ENCODE assay signal across 17 cellular contexts in the genomic region with DNA sequence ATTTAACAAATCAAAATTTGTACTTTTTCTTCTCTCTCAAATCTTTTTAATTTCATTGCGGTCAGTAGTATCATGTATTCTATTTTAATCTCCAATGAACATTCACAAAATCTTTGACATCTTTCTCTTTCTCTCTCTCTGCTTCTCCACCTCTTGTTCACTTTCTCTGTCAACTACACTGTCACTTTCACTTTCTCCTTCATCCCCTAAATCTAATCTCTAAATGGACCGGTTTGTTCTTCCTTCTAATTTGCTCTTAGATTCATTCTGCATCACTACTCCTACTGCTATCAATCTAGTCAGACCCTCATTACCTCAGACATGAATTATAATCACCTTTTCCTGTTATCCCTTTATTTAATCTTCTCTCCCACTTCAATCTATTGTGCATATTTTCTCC. TPM values are rescaled to one million over a fixed set of nuclear protein-coding genes. Genes with fewer than 3 reads are reported as not detected.
A peak's percentile ranks its signal among the peaks of the same experiment; 100 is the strongest.
DNase-seq lines count a peak whose midpoint lies in the region; ATAC-seq and TF ChIP-seq lines count a peak whose summit lies in the region.
"Had no signal": no experiment of that assay in that cellular context is flagged by ENCODE, and none has a peak within 500 bp of the region (broad histone marks: within the 10 kb centered on the region; RNA-seq: fewer than 3 reads in every experiment).

No MANE protein-coding gene starts in this region.

- intact Hi-C loops in activated CD4-positive, alpha-beta T cell treated with anti-CD3 and anti-CD28 coated beads, Interleukin-2, amount 10 ng/mL, durations not matched to agents 24 days and 14 days (cut with micrococcal nuclease) = no loop called here
- intact Hi-C loops in activated CD4-positive, alpha-beta T cell treated with anti-CD3 and anti-CD28 coated beads for 36 hours (cut with DNase I, micrococcal nuclease) = no loop called here
- intact Hi-C loops in PC-9 (cut with micrococcal nuclease; ENCODE audit: unreplicated experiment) = no loop called here
- intact Hi-C loops in naive thymus-derived CD4-positive, alpha-beta T cell (cut with micrococcal nuclease) = no loop called here

- H3F3A ChIP-seq in GM23248 (ENCODE audit: insufficient read depth) (no peaks in the 10 kb centered on the region), PC-9 (ENCODE audit: insufficient read depth, low read depth) (no peaks in the 10 kb centered on the region)

- H3K9me2 ChIP-seq in GM23248 (ENCODE audit: insufficient read depth) = no peaks in the 10 kb centered on the region
- H3K9me2 ChIP-seq in PC-9 (ENCODE audit: insufficient read depth) = 0 out of 2 replicates have a peak, but pooled peaks cover 4% of the 10 kb centered on the region

- H3K27me3 ChIP-seq in GM23248 (replicated peaks; ENCODE audit: insufficient read depth) = no peaks in the 10 kb centered on the region
- no peaks in the 10 kb centered on the region for H3K27me3 ChIP-seq in PC-9 (ENCODE audit: insufficient read depth, low read depth)
- H3K27me3 ChIP-seq in naive thymus-derived CD4-positive, alpha-beta T cell (ENCODE audit: control insufficient read depth in 2 of 2, insufficient read depth in 2 of 2, low read length in 2 of 2) = no peaks in the 10 kb centered on the region
- H3K27me3 ChIP-seq: upper lobe of right lung had no signal

- no peaks in the 10 kb centered on the region for H3K4me1 ChIP-seq in GM23248 (ENCODE audit: insufficient read depth)
- no peaks in the 10 kb centered on the region for H3K4me1 ChIP-seq in PC-9 (replicated peaks; ENCODE audit: insufficient read depth)
- no peaks in the 10 kb centered on the region for H3K4me1 ChIP-seq in naive thymus-derived CD4-positive, alpha-beta T cell (ENCODE audit: control insufficient read depth in 2 of 2, insufficient read depth in 2 of 2, low read length in 2 of 2)
- H3K4me1 ChIP-seq: parathyroid adenoma, upper lobe of right lung had no signal

- H3K9me3 ChIP-seq in GM23248 (ENCODE audit: low read depth) (no peaks in the 10 kb centered on the region), PC-9 (ENCODE audit: insufficient read depth, low read depth) (no peaks in the 10 kb centered on the region)
- H3K9me3 ChIP-seq in naive thymus-derived CD4-positive, alpha-beta T cell (ENCODE audit: control insufficient read depth in 2 of 3, low read length in 3 of 3) = no peaks in the 10 kb centered on the region
- H3K9me3 ChIP-seq: upper lobe of right lung had no signal

- H3K79me2 ChIP-seq in GM23248 (ENCODE audit: insufficient read depth) (no peaks in the 10 kb centered on the region), PC-9 (ENCODE audit: low read depth) (no peaks in the 10 kb centered on the region)
- H3K79me2 ChIP-seq: parathyroid adenoma had no signal

- H3K4me3 ChIP-seq in GM23248 (no peak overlapping the region), PC-9 (no peak overlapping the region)
- no peak overlapping the region for H3K4me3 ChIP-seq in naive thymus-derived CD4-positive, alpha-beta T cell (ENCODE audit: low read length)
- H3K4me3 ChIP-seq: lung, upper lobe of right lung had no signal

- POLR2A ChIA-PET in activated CD4-positive, alpha-beta T cell treated with anti-CD3 and anti-CD28 coated beads for 36 hours (lab: Charles Lee) = no interaction called here
- POLR2A ChIA-PET in PC-9 (lab: Charles Lee; ENCODE audit: unreplicated experiment) = no interaction called here
- POLR2A ChIA-PET in naive thymus-derived CD4-positive, alpha-beta T cell (lab: Charles Lee) = no interaction called here

- no TSS peak for BruUV-seq in PC-9 (replicated peaks; lab: Mats Ljungman, UMichigan)

- H2AFZ ChIP-seq in GM23248 = peak overlapping the region; percentile 15; the same call in 1 of the 2 replicates
- peak overlapping the region; percentile 62; the same call in 1 of the 2 replicates for H2AFZ ChIP-seq in PC-9
- H2AFZ ChIP-seq: parathyroid adenoma had no signal

- H3K36me3 ChIP-seq in GM23248 (ENCODE audit: low read depth) (no peaks in the 10 kb centered on the region), PC-9 (ENCODE audit: low read depth) (no peaks in the 10 kb centered on the region)
- H3K36me3 ChIP-seq in naive thymus-derived CD4-positive, alpha-beta T cell (ENCODE audit: control insufficient read depth in 2 of 3, insufficient read depth in 3 of 3, low read length in 3 of 3) = no peaks in the 10 kb centered on the region
- H3K36me3 ChIP-seq: upper lobe of right lung had no signal

- H3K27ac Mint-ChIP-seq in activated CD4-positive, alpha-beta T cell treated with anti-CD3 and anti-CD28 coated beads, Interleukin-2, amount 10 ng/mL, durations not matched to agents 24 days and 14 days = no peak overlapping the region
- no peak overlapping the region for H3K27ac Mint-ChIP-seq in activated CD4-positive, alpha-beta T cell treated with anti-CD3 and anti-CD28 coated beads for 36 hours
- H3K27ac Mint-ChIP-seq in naive thymus-derived CD4-positive, alpha-beta T cell = peak overlapping the region in 3 of 9 donors; percentile 4 to 60 (median 26)
- H3K27ac Mint-ChIP-seq: activated CD4-positive, alpha-beta memory T cell treated with anti-CD3 and anti-CD28 coated beads for 36 hours; T-helper 2 cell treated with Interferon-gamma antibody and Interleukin-4, amounts not matched to agents 5 μg/mL and 100 μg/mL, for 36 hours had no signal

- TF ChIP-seq CTCF in PC-9 (conservative IDR thresholded peaks at IDR 0.05) = no peak

- no peaks in the 10 kb centered on the region for H3K9me3 Mint-ChIP-seq in activated CD4-positive, alpha-beta T cell treated with anti-CD3 and anti-CD28 coated beads, Interleukin-2, amount 10 ng/mL, durations not matched to agents 24 days and 14 days
- no peaks in the 10 kb centered on the region for H3K9me3 Mint-ChIP-seq in activated CD4-positive, alpha-beta T cell treated with anti-CD3 and anti-CD28 coated beads for 36 hours (ENCODE audit: low read depth)
- H3K9me3 Mint-ChIP-seq in naive thymus-derived CD4-positive, alpha-beta T cell = no peaks in the 10 kb centered on the region
- H3K9me3 Mint-ChIP-seq: activated CD4-positive, alpha-beta memory T cell treated with anti-CD3 and anti-CD28 coated beads for 36 hours; T-helper 2 cell treated with Interferon-gamma antibody and Interleukin-4, amounts not matched to agents 5 μg/mL and 100 μg/mL, for 36 hours had no signal

- H3K9ac ChIP-seq in GM23248 = no peak overlapping the region
- H3K9ac ChIP-seq: parathyroid adenoma had no signal

- peaks cover 2% of the 10 kb centered on the region for H3K27me3 Mint-ChIP-seq in activated CD4-positive, alpha-beta T cell treated with anti-CD3 and anti-CD28 coated beads, Interleukin-2, amount 10 ng/mL, durations not matched to agents 24 days and 14 days
- H3K27me3 Mint-ChIP-seq in activated CD4-positive, alpha-beta T cell treated with anti-CD3 and anti-CD28 coated beads for 36 hours = no peaks in the 10 kb centered on the region
- H3K27me3 Mint-ChIP-seq in naive thymus-derived CD4-positive, alpha-beta T cell = peaks cover 0 to 3% (median 0%) of the 10 kb centered on the region in 5 donors
- H3K27me3 Mint-ChIP-seq: activated CD4-positive, alpha-beta memory T cell treated with anti-CD3 and anti-CD28 coated beads for 36 hours had no signal

- in situ Hi-C loops in GM23248 (cut with MboI) = no loop called here

- CTCF ChIA-PET in activated CD4-positive, alpha-beta T cell treated with anti-CD3 and anti-CD28 coated beads for 36 hours (lab: Charles Lee) = interaction anchor here (0.6 kb wide), 1 partner anchor 222 kb away, joined by 3 read pairs; no protein-coding TSS in a partner anchor
- CTCF ChIA-PET in PC-9 (lab: Charles Lee) = no interaction called here
- CTCF ChIA-PET in naive thymus-derived CD4-positive, alpha-beta T cell (lab: Charles Lee) = interaction anchor here (0.8 kb wide), 1 partner anchor 15 kb away, joined by 3 read pairs; no protein-coding TSS in a partner anchor

- no peaks in the 10 kb centered on the region for H3K36me3 Mint-ChIP-seq in activated CD4-positive, alpha-beta T cell treated with anti-CD3 and anti-CD28 coated beads, Interleukin-2, amount 10 ng/mL, durations not matched to agents 24 days and 14 days (ENCODE audit: low read depth)
- no peaks in the 10 kb centered on the region for H3K36me3 Mint-ChIP-seq in activated CD4-positive, alpha-beta T cell treated with anti-CD3 and anti-CD28 coated beads for 36 hours (ENCODE audit: low read depth)
- no peaks in the 10 kb centered on the region for H3K36me3 Mint-ChIP-seq in naive thymus-derived CD4-positive, alpha-beta T cell
- H3K36me3 Mint-ChIP-seq: activated CD4-positive, alpha-beta memory T cell treated with anti-CD3 and anti-CD28 coated beads for 36 hours had no signal

- peak overlapping the region; percentile 3 for H3K4me3 Mint-ChIP-seq in activated CD4-positive, alpha-beta T cell treated with anti-CD3 and anti-CD28 coated beads, Interleukin-2, amount 10 ng/mL, durations not matched to agents 24 days and 14 days
- no peak overlapping the region for H3K4me3 Mint-ChIP-seq in activated CD4-positive, alpha-beta T cell treated with anti-CD3 and anti-CD28 coated beads for 36 hours
- H3K4me3 Mint-ChIP-seq in naive thymus-derived CD4-positive, alpha-beta T cell = peak overlapping the region in 9 of 10 donors; percentile 8 to 60 (median 46)
- H3K4me3 Mint-ChIP-seq: activated CD4-positive, alpha-beta memory T cell treated with anti-CD3 and anti-CD28 coated beads for 36 hours; T-helper 2 cell treated with Interferon-gamma antibody and Interleukin-4, amounts not matched to agents 5 μg/mL and 100 μg/mL, for 36 hours had no signal

- peaks cover 9% of the 10 kb centered on the region for H3K4me1 Mint-ChIP-seq in activated CD4-positive, alpha-beta T cell treated with anti-CD3 and anti-CD28 coated beads, Interleukin-2, amount 10 ng/mL, durations not matched to agents 24 days and 14 days
- peaks cover 10% of the 10 kb centered on the region for H3K4me1 Mint-ChIP-seq in activated CD4-positive, alpha-beta T cell treated with anti-CD3 and anti-CD28 coated beads for 36 hours
- peaks cover 9 to 13% (median 11%) of the 10 kb centered on the region in 7 donors for H3K4me1 Mint-ChIP-seq in naive thymus-derived CD4-positive, alpha-beta T cell

- H4K20me1 ChIP-seq in GM23248 (ENCODE audit: insufficient read depth) (no peaks in the 10 kb centered on the region), PC-9 (ENCODE audit: insufficient read depth) (no peaks in the 10 kb centered on the region)

- H3K27ac ChIP-seq in GM23248 (no peak overlapping the region), PC-9 (no peak overlapping the region)
- no peak overlapping the region for H3K27ac ChIP-seq in naive thymus-derived CD4-positive, alpha-beta T cell (ENCODE audit: low read depth, low read length)
- H3K27ac ChIP-seq: parathyroid adenoma, upper lobe of right lung had no signal

- 65 to 72% methylated on average over 2 of the region's 2 CpGs for WGBS in GM23248 (ENCODE audit: low coverage in 1 of 2, low lambda C conversion rate in 2 of 2, missing lambda C conversion rate in 2 of 2), 2 experiments

- H3K4me2 ChIP-seq in GM23248 (ENCODE audit: unreplicated experiment) (no peak overlapping the region), PC-9 (peak overlapping the region; percentile 39; the same call in 1 of the 2 replicates)

- no peak for DNase-seq in activated CD4-positive, alpha-beta T cell treated with anti-CD3 and anti-CD28 coated beads, Interleukin-2, amount 10 ng/mL, durations not matched to agents 24 days and 14 days
- DNase-seq in activated CD4-positive, alpha-beta T cell treated with anti-CD3 and anti-CD28 coated beads for 36 hours = no peak
- DNase-seq in GM23248 (no peak), PC-9 (no peak)
- no peak for DNase-seq in naive thymus-derived CD4-positive, alpha-beta T cell
- DNase-seq: activated CD4-positive, alpha-beta memory T cell treated with anti-CD3 and anti-CD28 coated beads for 36 hours; activated naive CD4-positive, alpha-beta T cell treated with anti-CD3 and anti-CD28 coated beads, Interleukin-2, amount 50 U/mL, for 16 hours; upper lobe of right lung had no signal

- no peak for ATAC-seq in activated CD4-positive, alpha-beta T cell treated with anti-CD3 and anti-CD28 coated beads for 36 hours
- no peak for ATAC-seq in naive thymus-derived CD4-positive, alpha-beta T cell
- ATAC-seq in HG02610 (IDR thresholded peaks at IDR 0.05; ENCODE audit: unreplicated experiment) = no peak
- ATAC-seq in GM18873 (IDR thresholded peaks at IDR 0.05; ENCODE audit: low FRiP score, unreplicated experiment) = no peak
- ATAC-seq in HG03039 (IDR thresholded peaks at IDR 0.05; ENCODE audit: unreplicated experiment) = no peak
- ATAC-seq: Panc1, upper lobe of right lung had no signal

RNA-seq across cellular contexts. Expression of gene CCDC73, which starts 18.6 kb away (rescaled TPM):
- not detected in 2 replicates for total RNA-seq in activated CD4-positive, alpha-beta T cell treated with anti-CD3 and anti-CD28 coated beads, Interleukin-2, amount 10 ng/mL, durations not matched to agents 24 days and 14 days
- not detected for total RNA-seq in activated CD4-positive, alpha-beta T cell treated with anti-CD3 and anti-CD28 coated beads for 36 hours
- total RNA-seq in GM23248 (2014; rRNA removed; shearing (Covaris generic)) = not detected in 2 replicates
- polyA plus RNA-seq in GM23248 (2016; fragmentation: Nextera tagmentation; extraction: Ambion mirVana) = not detected in 2 replicates
- not detected in 2 replicates for total RNA-seq in PC-9 (2021)
- not detected for total RNA-seq in naive thymus-derived CD4-positive, alpha-beta T cell
- not detected for polyA plus RNA-seq in naive thymus-derived CD4-positive, alpha-beta T cell
- total RNA-seq: A673; activated CD4-positive, alpha-beta memory T cell treated with anti-CD3 and anti-CD28 coated beads for 36 hours; chondrocyte; upper lobe of right lung had no signal

RNA-seq across cellular contexts. Expression of gene PRRG4, which starts 53.8 kb away (rescaled TPM):
- 0.56 and 0.85 TPM in 2 replicates for total RNA-seq in activated CD4-positive, alpha-beta T cell treated with anti-CD3 and anti-CD28 coated beads, Interleukin-2, amount 10 ng/mL, durations not matched to agents 24 days and 14 days
- total RNA-seq in activated CD4-positive, alpha-beta T cell treated with anti-CD3 and anti-CD28 coated beads for 36 hours = under 1 TPM; 0.18 to 0.23 TPM
- total RNA-seq in GM23248 (2014; rRNA removed; shearing (Covaris generic)) = not detected in 2 replicates
- not detected in 2 replicates for polyA plus RNA-seq in GM23248 (2016; fragmentation: Nextera tagmentation; extraction: Ambion mirVana)
- total RNA-seq in PC-9 (2021) = 11.5 and 11.9 TPM in 2 replicates
- total RNA-seq in naive thymus-derived CD4-positive, alpha-beta T cell = 1 to 10 TPM in 1 of 5 experiments, under 1 TPM in 2, not detected in 2; 0.11 to 2.3 (median 0.48) TPM
- polyA plus RNA-seq in naive thymus-derived CD4-positive, alpha-beta T cell = not detected
- total RNA-seq: chondrocyte had no signal
